Comparison of ENCODE assay signal across 31 cellular contexts in the genomic region with DNA sequence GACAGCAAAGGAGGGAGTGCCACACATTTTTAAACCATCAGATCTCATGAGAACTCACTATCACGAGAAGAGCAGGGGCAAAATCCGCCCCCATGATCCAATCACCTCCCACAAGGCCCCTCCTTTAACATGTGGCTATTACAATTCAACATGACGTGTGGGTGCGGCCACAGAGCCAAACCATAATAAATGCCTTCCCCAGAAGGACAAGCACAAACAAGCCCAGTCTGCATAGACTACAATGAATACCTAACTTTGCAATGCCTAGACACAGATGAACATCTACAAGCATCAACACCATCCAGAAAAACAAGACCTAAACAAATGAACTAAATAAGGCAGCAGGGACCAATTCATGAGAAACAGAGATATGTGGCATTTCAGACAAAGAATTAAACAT. TPM values are rescaled to one million over a fixed set of nuclear protein-coding genes. Genes with fewer than 3 reads are reported as not detected.
"Had no signal": no experiment of that assay in that cellular context is flagged by ENCODE, and none has a peak within 500 bp of the region (broad histone marks: within the 10 kb centered on the region; RNA-seq: fewer than 3 reads in every experiment).

No MANE protein-coding gene starts in this region.

- ATAC-seq: activated CD4-positive, alpha-beta T cell treated with anti-CD3 and anti-CD28 coated beads for 36 hours; activated CD4-positive, CD25-positive, alpha-beta regulatory T cell treated with anti-CD3 and anti-CD28 coated beads, Interleukin-2, amount 50 U/mL, for 24 hours; activated CD8-positive, alpha-beta T cell treated with anti-CD3 and anti-CD28 coated beads, Interleukin-2, amount 10 ng/mL, durations not matched to agents 7 days and 5 days; Panc1; WTC11 had no signal

- H3K27me3 ChIP-seq: ascending aorta had no signal

- DNase-seq: activated CD4-positive, alpha-beta T cell treated with anti-CD3 and anti-CD28 coated beads for 36 hours; activated CD4-positive, alpha-beta T cell treated with anti-CD3 and anti-CD28 coated beads, Interleukin-2, amount 10 ng/mL, durations not matched to agents 7 days and 5 days; activated CD4-positive, alpha-beta T cell treated with anti-CD3 and anti-CD28 coated beads, Interleukin-2, amount 50 U/mL, for 48 hours; activated CD8-positive, alpha-beta T cell treated with anti-CD3 and anti-CD28 coated beads, Interleukin-2, amount 10 ng/mL, durations not matched to agents 7 days and 5 days; activated gamma-delta T cell; activated naive CD4-positive, alpha-beta T cell treated with Interleukin-2 at 50 U/mL for 16 hours; activated naive CD8-positive, alpha-beta T cell treated with anti-CD3 and anti-CD28 coated beads, Interleukin-2, amount 10 ng/mL, durations not matched to agents 7 days and 5 days; activated T-cell treated with anti-CD3 and anti-CD28 coated beads, Interleukin-2, amount 50 U/mL, for 24 hours; amygdala; caudate nucleus; Kasumi-1; KG1; MM.1S; MV-4-11; NCI-H1092; NCI-H1436 treated with DMSO at 0.1 percent for 48 hours; NCI-H1694 treated with DMSO at 0.1 percent for 48 hours; NCI-H2029; NCI-H345; NCI-H524 treated with DMSO at 0.1 percent for 48 hours; Right ventricle myocardium superior had no signal

- H3K36me3 ChIP-seq: ascending aorta had no signal

- H3K4me3 ChIP-seq: ascending aorta, SK-N-MC had no signal

- H3K27ac ChIP-seq: ascending aorta, SK-N-MC had no signal

- H3K4me1 ChIP-seq: ascending aorta had no signal

RNA-seq across cellular contexts. Expression of a gene that starts 12.3 kb away (rescaled TPM):
- total RNA-seq: activated CD4-positive, alpha-beta T cell treated with anti-CD3 and anti-CD28 coated beads for 36 hours; activated CD4-positive, alpha-beta T cell treated with anti-CD3 and anti-CD28 coated beads, Interleukin-2, amount 10 ng/mL, durations not matched to agents 7 days and 5 days; activated CD8-positive, alpha-beta T cell treated with anti-CD3 and anti-CD28 coated beads, Interleukin-2, amount 10 ng/mL, durations not matched to agents 7 days and 5 days; activated naive CD8-positive, alpha-beta T cell treated with anti-CD3 and anti-CD28 coated beads, Interleukin-2, amount 10 ng/mL, durations not matched to agents 7 days and 5 days; activated T-helper 2 cell treated with anti-CD3 and anti-CD28 coated beads, Interferon-gamma antibody, Interleukin-2, Interleukin-4, amounts not matched to agents 10 μg/mL and 5 μg/mL and 100 μg/mL, durations not matched to agents 14 hours and 24 hours and 36 hours; ascending aorta; NCI-H460; Right ventricle myocardium superior; RPMI7951; T-helper 1 cell treated with Interleukin-12 subunit alpha and Interleukin-12 subunit beta and Interleukin-4 antibody, amounts not matched to agents 30 ng/mL and 1 ng/mL, for 36 hours; WTC11 had no signal
- polyA plus RNA-seq: adipose tissue had no signal

RNA-seq across cellular contexts. Expression of a gene that starts 45.1 kb away (rescaled TPM):
- total RNA-seq: activated CD4-positive, alpha-beta T cell treated with anti-CD3 and anti-CD28 coated beads for 36 hours; activated CD4-positive, alpha-beta T cell treated with anti-CD3 and anti-CD28 coated beads, Interleukin-2, amount 10 ng/mL, durations not matched to agents 7 days and 5 days; activated CD8-positive, alpha-beta T cell treated with anti-CD3 and anti-CD28 coated beads, Interleukin-2, amount 10 ng/mL, durations not matched to agents 7 days and 5 days; activated naive CD8-positive, alpha-beta T cell treated with anti-CD3 and anti-CD28 coated beads, Interleukin-2, amount 10 ng/mL, durations not matched to agents 7 days and 5 days; activated T-helper 2 cell treated with anti-CD3 and anti-CD28 coated beads, Interferon-gamma antibody, Interleukin-2, Interleukin-4, amounts not matched to agents 10 μg/mL and 5 μg/mL and 100 μg/mL, durations not matched to agents 14 hours and 24 hours and 36 hours; ascending aorta; NCI-H460; Right ventricle myocardium superior; RPMI7951; T-helper 1 cell treated with Interleukin-12 subunit alpha and Interleukin-12 subunit beta and Interleukin-4 antibody, amounts not matched to agents 30 ng/mL and 1 ng/mL, for 36 hours; WTC11 had no signal
- polyA plus RNA-seq: adipose tissue had no signal
